ENCODE assay signal across 14 cellular contexts in genomic region chr12:6822461-6823135, GRCh38. TPM values are rescaled to one million over a fixed set of nuclear protein-coding genes. Genes with fewer than 3 reads are reported as not detected.
A peak's percentile ranks its signal among the peaks of the same experiment; 100 is the strongest.
DNase-seq lines count a peak whose midpoint lies in the region; FAIRE-seq and TF ChIP-seq lines count a peak whose summit lies in the region.
"Had no signal": no experiment of that assay in that cellular context is flagged by ENCODE, and none has a peak within 500 bp of the region (broad histone marks: within the 10 kb centered on the region; RNA-seq: fewer than 3 reads in every experiment).

No MANE protein-coding gene starts in this region.

- H3K4me1 ChIP-seq in astrocyte (ENCODE audit: insufficient read depth, low read length) (peaks cover 21% of the 10 kb centered on the region), iPS-18a (ENCODE audit: control insufficient read depth, low read depth, low read length) (peaks cover 32% of the 10 kb centered on the region), smooth muscle cell (ENCODE audit: low read depth) (peaks cover 34% of the 10 kb centered on the region)

- H3K27me3 ChIP-seq in astrocyte (ENCODE audit: insufficient read depth, low read length) = no peaks in the 10 kb centered on the region
- H3K27me3 ChIP-seq in iPS-18a (ENCODE audit: control insufficient read depth, insufficient read depth, low read length) = peaks cover 12% of the 10 kb centered on the region
- peaks cover 5% of the 10 kb centered on the region for H3K27me3 ChIP-seq in smooth muscle cell (ENCODE audit: low read depth)

- TF ChIP-seq CTCF in astrocyte (IDR thresholded peaks at IDR 0.05; ENCODE audit: insufficient read depth, low read depth, low read length) (no peak), smooth muscle cell (IDR thresholded peaks at IDR 0.05; ENCODE audit: borderline replicate concordance, insufficient read depth, poor library complexity, severe bottlenecking) (no peak)

- H3K9ac ChIP-seq in astrocyte (ENCODE audit: low read length) (no peak overlapping the region), iPS-18a (ENCODE audit: low read length) (no peak overlapping the region), smooth muscle cell (ENCODE audit: low read depth) (no peak overlapping the region)

- DNase-seq in T-helper 1 cell = no peak
- DNase-seq in astrocyte (ENCODE audit: low read depth) = no peak
- DNase-seq in smooth muscle cell (lab: John Stamatoyannopoulos, UW; ENCODE audit: unreplicated experiment) = no peak
- no peak for DNase-seq in NCI-H2171 (lab: John Stamatoyannopoulos, UW)
- DNase-seq in NCI-H1105 (lab: John Stamatoyannopoulos, UW) = no peak
- DNase-seq in mesenteric fat pad (ENCODE audit: low spot score) = no peak
- DNase-seq: 8988T; activated CD4-positive, CD25-positive, alpha-beta regulatory T cell treated with anti-CD3 and anti-CD28 coated beads, Interleukin-2, amount 50 U/mL, for 72 hours; activated effector memory CD4-positive, alpha-beta T cell treated with Interleukin-2 at 50 U/mL for 16 hours; cortex of kidney; NCI-H1436 had no signal

- H3K79me2 ChIP-seq in astrocyte (ENCODE audit: insufficient read depth, low read length) (no peaks in the 10 kb centered on the region), smooth muscle cell (ENCODE audit: low read depth) (no peaks in the 10 kb centered on the region)

- 54% methylated on average over 7 of the region's 7 CpGs for WGBS in smooth muscle cell (ENCODE audit: low lambda C conversion rate)

- FAIRE-seq in astrocyte (lab: Jason Lieb, UNC) = no peak

- no peaks in the 10 kb centered on the region for H3F3A ChIP-seq in smooth muscle cell (ENCODE audit: low read depth)

- H2AFZ ChIP-seq in astrocyte (ENCODE audit: low read depth, low read length) (no peak overlapping the region), smooth muscle cell (ENCODE audit: low read depth) (no peak overlapping the region)

- peaks cover 21% of the 10 kb centered on the region for H3K4me1 Mint-ChIP-seq in T-helper 1 cell treated with Interleukin-12 subunit alpha and Interleukin-12 subunit beta and Interleukin-4 antibody, amounts not matched to agents 30 μg/mL and 1 μg/mL, for 36 hours (ENCODE audit: low read depth)
- H3K4me1 Mint-ChIP-seq in astrocyte (ENCODE audit: low read depth, unreplicated experiment) = peaks cover 32% of the 10 kb centered on the region

- H3K9me3 ChIP-seq in astrocyte (ENCODE audit: insufficient read depth, low read depth, low read length) (no peaks in the 10 kb centered on the region), iPS-18a (ENCODE audit: control insufficient read depth, low read depth, low read length) (no peaks in the 10 kb centered on the region), smooth muscle cell (replicated peaks; ENCODE audit: low read depth) (no peaks in the 10 kb centered on the region)

- no peaks in the 10 kb centered on the region for H3K9me3 Mint-ChIP-seq in T-helper 1 cell treated with Interleukin-12 subunit alpha and Interleukin-12 subunit beta and Interleukin-4 antibody, amounts not matched to agents 30 μg/mL and 1 μg/mL, for 36 hours
- no peaks in the 10 kb centered on the region for H3K9me3 Mint-ChIP-seq in astrocyte (ENCODE audit: unreplicated experiment)
- H3K9me3 Mint-ChIP-seq: stimulated activated memory B cell treated with anti-CD40 and anti-IgM and Interleukin-4, amounts not matched to agents 10 μg/mL and 1 μg/mL and 100 μg/mL, for 72 hours had no signal

- peaks cover 50% of the 10 kb centered on the region for H3K27me3 Mint-ChIP-seq in T-helper 1 cell treated with Interleukin-12 subunit alpha and Interleukin-12 subunit beta and Interleukin-4 antibody, amounts not matched to agents 30 μg/mL and 1 μg/mL, for 36 hours (ENCODE audit: low read depth)
- no peaks in the 10 kb centered on the region for H3K27me3 Mint-ChIP-seq in astrocyte (ENCODE audit: low read depth, unreplicated experiment)

- no peaks in the 10 kb centered on the region for H4K20me1 ChIP-seq in astrocyte (ENCODE audit: insufficient read depth, low read length)
- H4K20me1 ChIP-seq in smooth muscle cell (ENCODE audit: low read depth) = peaks cover 6% of the 10 kb centered on the region

- H3K4me3 ChIP-seq in astrocyte (ENCODE audit: insufficient read depth, low read depth, low read length) (no peak overlapping the region), iPS-18a (ENCODE audit: low read length) (peak overlapping the region; percentile 52), smooth muscle cell (no peak overlapping the region)

- peak overlapping the region; percentile 33 for H3K4me3 Mint-ChIP-seq in T-helper 1 cell treated with Interleukin-12 subunit alpha and Interleukin-12 subunit beta and Interleukin-4 antibody, amounts not matched to agents 30 μg/mL and 1 μg/mL, for 36 hours
- peak overlapping the region; percentile 50 for H3K4me3 Mint-ChIP-seq in astrocyte (ENCODE audit: unreplicated experiment)

- H3K36me3 ChIP-seq in astrocyte (ENCODE audit: insufficient read depth, low read length) (no peaks in the 10 kb centered on the region), iPS-18a (ENCODE audit: control insufficient read depth, low read depth, low read length) (no peaks in the 10 kb centered on the region), smooth muscle cell (ENCODE audit: low read depth) (no peaks in the 10 kb centered on the region)

- H3K4me2 ChIP-seq in astrocyte (ENCODE audit: low read length) = peak overlapping the region; percentile 88
- H3K4me2 ChIP-seq in smooth muscle cell = peak overlapping the region; percentile 81

- H3K36me3 Mint-ChIP-seq in T-helper 1 cell treated with Interleukin-12 subunit alpha and Interleukin-12 subunit beta and Interleukin-4 antibody, amounts not matched to agents 30 μg/mL and 1 μg/mL, for 36 hours (ENCODE audit: low read depth) = peaks cover 22% of the 10 kb centered on the region
- H3K36me3 Mint-ChIP-seq in astrocyte (ENCODE audit: low read depth, unreplicated experiment) = peaks cover 4% of the 10 kb centered on the region
- H3K36me3 Mint-ChIP-seq: stimulated activated memory B cell treated with anti-CD40 and anti-IgM and Interleukin-4, amounts not matched to agents 10 μg/mL and 1 μg/mL and 100 μg/mL, for 72 hours had no signal

- H3K27ac Mint-ChIP-seq in T-helper 1 cell treated with Interleukin-12 subunit alpha and Interleukin-12 subunit beta and Interleukin-4 antibody, amounts not matched to agents 30 μg/mL and 1 μg/mL, for 36 hours = no peak overlapping the region
- no peak overlapping the region for H3K27ac Mint-ChIP-seq in astrocyte (ENCODE audit: unreplicated experiment)
- H3K27ac Mint-ChIP-seq: stimulated activated memory B cell treated with anti-CD40 and anti-IgM and Interleukin-4, amounts not matched to agents 10 μg/mL and 1 μg/mL and 100 μg/mL, for 72 hours had no signal

- no peak overlapping the region for H3K27ac ChIP-seq in astrocyte (ENCODE audit: low read depth, low read length)
- no peak overlapping the region for H3K27ac ChIP-seq in iPS-18a (ENCODE audit: low read length)
- H3K27ac ChIP-seq in smooth muscle cell (ENCODE audit: low read depth) = no peak overlapping the region

RNA-seq across cellular contexts. Expression of gene GPR162, which starts 1.0 kb away (rescaled TPM):
- 6.0 and 6.2 TPM in 2 replicates for total RNA-seq in astrocyte
- 0.76 and 2.9 TPM in 2 replicates for total RNA-seq in smooth muscle cell
- 2.1 and 3.0 TPM in 2 replicates for polyA plus RNA-seq in smooth muscle cell
- 7.0 TPM for total RNA-seq in mesenteric fat pad

RNA-seq across cellular contexts. Expression of gene P3H3, which starts 5.6 kb away (rescaled TPM):
- 101 and 123 TPM in 2 replicates for total RNA-seq in astrocyte
- 36.7 and 42.8 TPM in 2 replicates for total RNA-seq in smooth muscle cell
- 106 and 108 TPM in 2 replicates for polyA plus RNA-seq in smooth muscle cell
- 11.1 TPM for total RNA-seq in mesenteric fat pad

RNA-seq across cellular contexts. Expression of gene GNB3, which starts 18.1 kb away (rescaled TPM):
- 14.5 and 16.6 TPM in 2 replicates for total RNA-seq in astrocyte
- total RNA-seq in smooth muscle cell = 4.0 and 6.2 TPM in 2 replicates
- polyA plus RNA-seq in smooth muscle cell = 4.8 and 6.3 TPM in 2 replicates
- 1.2 TPM for total RNA-seq in mesenteric fat pad

RNA-seq across cellular contexts. Expression of gene CDCA3, which starts 28.5 kb away (rescaled TPM):
- total RNA-seq in astrocyte (2.3 and 3.2 TPM in 2 replicates), smooth muscle cell (5.3 and 7.4 TPM in 2 replicates), mesenteric fat pad (0.16 TPM)
- 9.4 and 10.6 TPM in 2 replicates for polyA plus RNA-seq in smooth muscle cell

RNA-seq across cellular contexts. Expression of gene USP5, which starts 29.4 kb away (rescaled TPM):
- total RNA-seq in astrocyte (144 and 146 TPM in 2 replicates), smooth muscle cell (51.3 and 52.5 TPM in 2 replicates), mesenteric fat pad (74.8 TPM)
- polyA plus RNA-seq in smooth muscle cell = 63.1 and 64.9 TPM in 2 replicates
